Comparison of ENCODE assay signal across 32 cellular contexts in genomic region chr3:25349828-25350227, GRCh38.
"Had no signal": no experiment of that assay in that cellular context is flagged by ENCODE, and none has a peak within 500 bp of the region (broad histone marks: within the 10 kb centered on the region; RNA-seq: fewer than 3 reads in every experiment).

No MANE protein-coding gene starts in this region.

- H3K36me3 Mint-ChIP-seq: activated CD4-positive, alpha-beta memory T cell treated with anti-CD3 and anti-CD28 coated beads for 36 hours; activated CD8-positive, alpha-beta memory T cell treated with anti-CD3 and anti-CD28 coated beads, Interleukin-2, amount 10 ng/mL, durations not matched to agents 7 days and 5 days; activated naive CD4-positive, alpha-beta T cell treated with anti-CD3 and anti-CD28 coated beads, Interleukin-2, amount 10 ng/mL, durations not matched to agents 7 days and 5 days; activated naive CD4-positive, alpha-beta T cell treated with anti-CD3 and anti-CD28 coated beads, Interleukin-2, amount 50 U/mL, for 72 hours; activated naive CD8-positive, alpha-beta T cell treated with anti-CD3 and anti-CD28 coated beads, Interleukin-2, amount 10 ng/mL, durations not matched to agents 7 days and 5 days had no signal

- H3K4me3 Mint-ChIP-seq: activated CD4-positive, alpha-beta memory T cell treated with anti-CD3 and anti-CD28 coated beads for 36 hours; activated CD4-positive, alpha-beta T cell treated with anti-CD3 and anti-CD28 coated beads for 36 hours; activated CD4-positive, alpha-beta T cell treated with anti-CD3 and anti-CD28 coated beads, Interleukin-2, amount 10 ng/mL, durations not matched to agents 24 days and 14 days; activated CD8-positive, alpha-beta memory T cell treated with anti-CD3 and anti-CD28 coated beads, Interleukin-2, amount 10 ng/mL, durations not matched to agents 7 days and 5 days; activated CD8-positive, alpha-beta T cell treated with anti-CD3 and anti-CD28 coated beads, Interleukin-2, amount 10 ng/mL, durations not matched to agents 7 days and 5 days; activated naive CD4-positive, alpha-beta T cell treated with anti-CD3 and anti-CD28 coated beads, Interleukin-2, amount 10 ng/mL, durations not matched to agents 7 days and 5 days; activated naive CD8-positive, alpha-beta T cell treated with anti-CD3 and anti-CD28 coated beads, Interleukin-2, amount 10 ng/mL, durations not matched to agents 7 days and 5 days; activated T-cell treated with anti-CD3 and anti-CD28 coated beads, Interleukin-2, amount 50 U/mL, for 24 hours; activated T-cell treated with anti-CD3 and anti-CD28 coated beads, Interleukin-2, amount 50 U/mL, for 72 hours; central memory CD8-positive, alpha-beta T cell; dendritic cell treated with granulocyte-macrophage colony-stimulating factor and Interleukin-4, amounts not matched to agents 40 ng/mL and 50 ng/mL, for 4 days had no signal

- FAIRE-seq: bronchial epithelial cell had no signal

- H3K27ac ChIP-seq: ascending aorta, brain microvascular endothelial cell, coronary artery, dorsolateral prefrontal cortex, esophagus muscularis mucosa, foreskin keratinocyte, gastrocnemius medialis, heart left ventricle had no signal

- H3K4me1 Mint-ChIP-seq: activated CD4-positive, alpha-beta T cell treated with anti-CD3 and anti-CD28 coated beads for 36 hours; activated CD4-positive, alpha-beta T cell treated with anti-CD3 and anti-CD28 coated beads, Interleukin-2, amount 10 ng/mL, durations not matched to agents 24 days and 14 days; activated CD8-positive, alpha-beta memory T cell treated with anti-CD3 and anti-CD28 coated beads, Interleukin-2, amount 10 ng/mL, durations not matched to agents 7 days and 5 days; activated naive CD4-positive, alpha-beta T cell treated with anti-CD3 and anti-CD28 coated beads, Interleukin-2, amount 10 ng/mL, durations not matched to agents 7 days and 5 days; activated naive CD8-positive, alpha-beta T cell treated with anti-CD3 and anti-CD28 coated beads, Interleukin-2, amount 10 ng/mL, durations not matched to agents 7 days and 5 days; central memory CD8-positive, alpha-beta T cell had no signal

- DNase-seq: activated CD4-positive, alpha-beta memory T cell treated with anti-CD3 and anti-CD28 coated beads for 36 hours; activated CD4-positive, alpha-beta T cell treated with anti-CD3 and anti-CD28 coated beads for 36 hours; activated CD4-positive, alpha-beta T cell treated with anti-CD3 and anti-CD28 coated beads, Interleukin-2, amount 10 ng/mL, durations not matched to agents 24 days and 14 days; activated CD4-positive, CD25-positive, alpha-beta regulatory T cell; activated CD4-positive, CD25-positive, alpha-beta regulatory T cell treated with anti-CD3 and anti-CD28 coated beads, Interleukin-2, amount 50 U/mL, for 72 hours; activated CD8-positive, alpha-beta memory T cell treated with anti-CD3 and anti-CD28 coated beads, Interleukin-2, amount 10 ng/mL, durations not matched to agents 7 days and 5 days; activated CD8-positive, alpha-beta memory T cell treated with anti-CD3 and anti-CD28 coated beads, Interleukin-2, amount 50 U/mL, for 4 hours; activated CD8-positive, alpha-beta T cell treated with anti-CD3 and anti-CD28 coated beads, Interleukin-2, amount 10 ng/mL, durations not matched to agents 7 days and 5 days; activated gamma-delta T cell; activated naive CD4-positive, alpha-beta T cell; activated naive CD4-positive, alpha-beta T cell treated with anti-CD3 and anti-CD28 coated beads, Interleukin-2, amount 10 ng/mL, durations not matched to agents 7 days and 5 days; activated naive CD8-positive, alpha-beta T cell treated with anti-CD3 and anti-CD28 coated beads, Interleukin-2, amount 10 ng/mL, durations not matched to agents 7 days and 5 days; activated T-cell treated with anti-CD3 and anti-CD28 coated beads for 4 hours; activated T-cell treated with anti-CD3 and anti-CD28 coated beads, Interleukin-2, amount 50 U/mL, for 24 hours; activated T-cell treated with anti-CD3 and anti-CD28 coated beads, Interleukin-2, amount 50 U/mL, for 72 hours; dorsolateral prefrontal cortex; effector memory CD4-positive, alpha-beta T cell; erythroblast; foreskin keratinocyte; gastrocnemius medialis; glutamatergic neuron; heart left ventricle; T-helper 1 cell; T-helper 2 cell had no signal

- H3K27me3 ChIP-seq: ascending aorta, brain microvascular endothelial cell, dorsolateral prefrontal cortex, esophagus muscularis mucosa, foreskin keratinocyte, gastrocnemius medialis, heart left ventricle had no signal

- H3K4me3 ChIP-seq: ascending aorta, coronary artery, dorsolateral prefrontal cortex, esophagus muscularis mucosa, gastrocnemius medialis, heart left ventricle had no signal

- H3K27me3 Mint-ChIP-seq: activated CD4-positive, alpha-beta memory T cell treated with anti-CD3 and anti-CD28 coated beads for 36 hours; activated CD4-positive, alpha-beta T cell treated with anti-CD3 and anti-CD28 coated beads for 36 hours; activated CD4-positive, alpha-beta T cell treated with anti-CD3 and anti-CD28 coated beads, Interleukin-2, amount 10 ng/mL, durations not matched to agents 24 days and 14 days; activated CD8-positive, alpha-beta memory T cell treated with anti-CD3 and anti-CD28 coated beads, Interleukin-2, amount 10 ng/mL, durations not matched to agents 7 days and 5 days; activated naive CD4-positive, alpha-beta T cell treated with anti-CD3 and anti-CD28 coated beads, Interleukin-2, amount 10 ng/mL, durations not matched to agents 7 days and 5 days; activated naive CD8-positive, alpha-beta T cell treated with anti-CD3 and anti-CD28 coated beads, Interleukin-2, amount 10 ng/mL, durations not matched to agents 7 days and 5 days; activated T-cell treated with anti-CD3 and anti-CD28 coated beads, Interleukin-2, amount 50 U/mL, for 24 hours; central memory CD8-positive, alpha-beta T cell; dendritic cell treated with granulocyte-macrophage colony-stimulating factor and Interleukin-4, amounts not matched to agents 40 ng/mL and 50 ng/mL, for 4 days had no signal

- ATAC-seq: activated CD4-positive, alpha-beta T cell treated with anti-CD3 and anti-CD28 coated beads for 36 hours; activated CD8-positive, alpha-beta memory T cell treated with anti-CD3 and anti-CD28 coated beads, Interleukin-2, amount 10 ng/mL, durations not matched to agents 7 days and 5 days; activated CD8-positive, alpha-beta T cell treated with anti-CD3 and anti-CD28 coated beads, Interleukin-2, amount 10 ng/mL, durations not matched to agents 7 days and 5 days; activated naive CD4-positive, alpha-beta T cell treated with anti-CD3 and anti-CD28 coated beads, Interleukin-2, amount 50 U/mL, for 72 hours; activated T-cell treated with anti-CD3 and anti-CD28 coated beads, Interleukin-2, amount 50 U/mL, for 72 hours; foreskin keratinocyte; gastrocnemius medialis; heart left ventricle had no signal

- H3K27ac Mint-ChIP-seq: activated CD4-positive, alpha-beta memory T cell treated with anti-CD3 and anti-CD28 coated beads for 36 hours; activated CD4-positive, alpha-beta T cell treated with anti-CD3 and anti-CD28 coated beads for 36 hours; activated CD4-positive, alpha-beta T cell treated with anti-CD3 and anti-CD28 coated beads, Interleukin-2, amount 10 ng/mL, durations not matched to agents 24 days and 14 days; activated CD8-positive, alpha-beta memory T cell treated with anti-CD3 and anti-CD28 coated beads, Interleukin-2, amount 10 ng/mL, durations not matched to agents 7 days and 5 days; activated CD8-positive, alpha-beta T cell treated with anti-CD3 and anti-CD28 coated beads, Interleukin-2, amount 10 ng/mL, durations not matched to agents 7 days and 5 days; activated naive CD4-positive, alpha-beta T cell treated with anti-CD3 and anti-CD28 coated beads, Interleukin-2, amount 10 ng/mL, durations not matched to agents 7 days and 5 days; activated naive CD4-positive, alpha-beta T cell treated with anti-CD3 and anti-CD28 coated beads, Interleukin-2, amount 50 U/mL, for 72 hours; activated T-cell treated with anti-CD3 and anti-CD28 coated beads, Interleukin-2, amount 50 U/mL, for 24 hours; activated T-cell treated with anti-CD3 and anti-CD28 coated beads, Interleukin-2, amount 50 U/mL, for 72 hours; dendritic cell treated with granulocyte-macrophage colony-stimulating factor and Interleukin-4, amounts not matched to agents 40 ng/mL and 50 ng/mL, for 4 days had no signal

- H3K4me1 ChIP-seq: ascending aorta, foreskin keratinocyte, gastrocnemius medialis had no signal

- H3K36me3 ChIP-seq: ascending aorta, brain microvascular endothelial cell, esophagus muscularis mucosa, gastrocnemius medialis, heart left ventricle had no signal

- H3K9me3 ChIP-seq: ascending aorta, esophagus muscularis mucosa, gastrocnemius medialis, heart left ventricle had no signal
